ENCODE assay signal across 18 cellular contexts in the genomic region with DNA sequence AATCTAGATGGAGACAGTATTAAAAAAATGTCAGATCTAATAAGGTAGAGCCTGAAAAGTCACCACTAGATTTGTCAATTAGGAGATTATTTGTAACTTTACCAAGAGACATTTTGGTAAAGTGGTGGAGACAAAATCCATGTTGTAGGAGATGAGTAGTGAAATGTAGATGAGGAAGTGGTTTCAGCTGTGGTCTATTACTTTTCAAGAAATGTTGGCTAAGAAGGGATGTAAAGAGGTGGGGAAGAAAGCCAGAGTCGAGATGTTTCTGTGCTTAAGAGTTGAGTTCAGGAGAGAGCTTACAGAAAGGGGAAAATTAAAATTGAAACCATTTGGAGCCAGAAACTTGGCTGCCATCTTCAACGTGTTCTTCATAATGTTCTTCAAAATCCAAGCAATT. TPM values are rescaled to one million over a fixed set of nuclear protein-coding genes. Genes with fewer than 3 reads are reported as not detected.
DNase-seq lines count a peak whose midpoint lies in the region; ATAC-seq, FAIRE-seq and TF ChIP-seq lines count a peak whose summit lies in the region.
"Had no signal": no experiment of that assay in that cellular context is flagged by ENCODE, and none has a peak within 500 bp of the region (broad histone marks: within the 10 kb centered on the region; RNA-seq: fewer than 3 reads in every experiment).

No MANE protein-coding gene starts in this region.

- WGBS in GM12878 (ENCODE audit: insufficient coverage, insufficient replicate concordance, low lambda C conversion rate, missing lambda C conversion rate): 9% methylated on average over 2 of the region's 2 CpGs

- TF ChIP-seq RAD21 in GM12878 (IDR thresholded peaks at IDR 0.05; ENCODE audit: insufficient read depth, low read depth, low read length): no peak

- FAIRE-seq in GM12891 (lab: Jason Lieb, UNC) (no peak), GM12878 (lab: Jason Lieb, UNC) (no peak)
- FAIRE-seq: GM19239, RCC 7860 had no signal

- H3K9ac ChIP-seq in BLaER1: no peak overlapping the region
- no peak overlapping the region for H3K9ac ChIP-seq in GM12878 (ENCODE audit: control insufficient read depth, insufficient read depth, low read length)

- in situ Hi-C loops in GM12878 (cut with MboI): no loop called here

- TF ChIP-seq CTCF in GM12878 (IDR thresholded peaks at IDR 0.05 in 2 of 3, conservative IDR thresholded peaks at IDR 0.05 in 1 of 3; ENCODE audit: control insufficient read depth in 2 of 3, extremely low read depth in 1 of 3, insufficient read depth in 1 of 3, low read depth in 3 of 3, low read length in 3 of 3): no peak

- peak overlapping the region; percentile 15 for H3K4me2 ChIP-seq in BLaER1
- H3K4me2 ChIP-seq in GM12878 (ENCODE audit: control insufficient read depth, insufficient read depth): no peak overlapping the region

- H3K79me2 ChIP-seq in GM12878 (ENCODE audit: control insufficient read depth, insufficient read depth, low read length): no peaks in the 10 kb centered on the region

- H3K4me1 ChIP-seq in BLaER1 (no peaks in the 10 kb centered on the region; the same call in 1 of the 2 replicates), GM12878 (ENCODE audit: control insufficient read depth, insufficient read depth, low read length) (no peaks in the 10 kb centered on the region)
- H3K4me1 ChIP-seq: BE2C had no signal

- H3K36me3 ChIP-seq in BLaER1: no peaks in the 10 kb centered on the region
- H3K36me3 ChIP-seq in GM12878 (ENCODE audit: control insufficient read depth in 2 of 2, insufficient read depth in 2 of 2, low read length in 1 of 2): no peaks in the 10 kb centered on the region
- H3K36me3 ChIP-seq: BE2C, HAP-1 had no signal

- H3K27ac ChIP-seq in BLaER1 (no peak overlapping the region), GM12878 (ENCODE audit: control insufficient read depth, insufficient read depth) (no peak overlapping the region)

- DNase-seq in GM12891 (ENCODE audit: insufficient read length, low spot score) (no peak), NOMO-1 treated with DMSO at 0.1 percent for 48 hours (lab: John Stamatoyannopoulos, UW; ENCODE audit: unreplicated experiment) (peak; percentile 88), GM12878 (ENCODE audit: low read depth, low spot score) (no peak), dedifferentiated amniotic fluid mesenchymal stem cell (ENCODE audit: extremely low spot score) (no peak)
- DNase-seq in activated CD8-positive, alpha-beta memory T cell treated with anti-CD3 and anti-CD28 coated beads for 24 hours: no peak
- DNase-seq in activated naive CD4-positive, alpha-beta T cell (lab: John Stamatoyannopoulos, UW): no peak
- DNase-seq: ACHN, BE2C, DMS 273 treated with DMSO at 0.1 percent for 48 hours, Karpas-422, NCI-H1048, NCI-H146, NCI-H2227 treated with DMSO at 0.1 percent for 48 hours, SHP77 treated with DMSO at 0.1 percent for 48 hours had no signal

- POLR2A ChIA-PET in GM12878 (lab: Charles Lee): no interaction called here

- no peaks in the 10 kb centered on the region for H4K20me1 ChIP-seq in BLaER1
- no peaks in the 10 kb centered on the region for H4K20me1 ChIP-seq in GM12878 (ENCODE audit: control insufficient read depth, insufficient read depth)

- no peak for TF ChIP-seq EP300 in GM12878 (IDR thresholded peaks at IDR 0.05; ENCODE audit: borderline replicate concordance in 1 of 2, control insufficient read depth in 1 of 2, low read depth in 2 of 2, low read length in 2 of 2)

- no peak for ATAC-seq in GM12878

- BruUV-seq in GM12878 (replicated peaks; lab: Mats Ljungman, UMichigan): no TSS peak

- H3K4me3 ChIP-seq in BLaER1 (no peak overlapping the region), GM12878 (no peak overlapping the region)
- H3K4me3 ChIP-seq: HAP-1 had no signal

- intact Hi-C loops in GM12878 (cut with micrococcal nuclease; ENCODE audit: unreplicated experiment): no loop called here

- H3K27me3 ChIP-seq in BLaER1 (no peaks in the 10 kb centered on the region), GM12878 (replicated peaks in 1 of 2; ENCODE audit: control insufficient read depth in 2 of 2, insufficient read depth in 2 of 2, low read length in 1 of 2) (no peaks in the 10 kb centered on the region)
- H3K27me3 ChIP-seq: BE2C had no signal

- H3K9me3 ChIP-seq in BLaER1 (no peaks in the 10 kb centered on the region), GM12878 (replicated peaks; ENCODE audit: control insufficient read depth, insufficient read depth, low read length) (no peaks in the 10 kb centered on the region; the same call in 2 of the 3 replicates)
- H3K9me3 ChIP-seq: BE2C, HAP-1 had no signal

- TF ChIP-seq POLR2A in GM12891 (IDR thresholded peaks at IDR 0.05; ENCODE audit: low read depth, low read length) (no peak), GM12878 (IDR thresholded peaks at IDR 0.05; ENCODE audit: low read depth, low read length) (no peak)

- H2AFZ ChIP-seq in GM12878 (ENCODE audit: control insufficient read depth, low read depth, low read length): no peak overlapping the region

- RAD21 ChIA-PET in GM12878 (lab: Charles Lee; ENCODE audit: unreplicated experiment): no interaction called here

- SMC1A ChIA-PET in GM12878 (lab: Charles Lee; ENCODE audit: uncharacterized antibody, unreplicated experiment): interaction anchor here (0.8 kb wide), 1 partner anchor 12 kb away, joined by 4 read pairs; no protein-coding TSS in a partner anchor

- CTCF ChIA-PET in GM12878 (lab: Yijun Ruan, JAX): no interaction called here

TF ChIP-seq in GM12891, 5 proteins besides CTCF, POLR2A, EP300 and RAD21:
- no peak for TF ChIP-seq PAX5 (IDR thresholded peaks at IDR 0.05; ENCODE audit: insufficient read depth, low read length, severe bottlenecking)
- TF ChIP-seq SPI1 (IDR thresholded peaks at IDR 0.05; ENCODE audit: low read depth, low read length): peak; percentile 25; the same call in 1 of the 2 replicates

TF ChIP-seq in GM12878, 131 proteins besides CTCF, POLR2A, EP300 and RAD21:
- TF ChIP-seq, protein P1, sequence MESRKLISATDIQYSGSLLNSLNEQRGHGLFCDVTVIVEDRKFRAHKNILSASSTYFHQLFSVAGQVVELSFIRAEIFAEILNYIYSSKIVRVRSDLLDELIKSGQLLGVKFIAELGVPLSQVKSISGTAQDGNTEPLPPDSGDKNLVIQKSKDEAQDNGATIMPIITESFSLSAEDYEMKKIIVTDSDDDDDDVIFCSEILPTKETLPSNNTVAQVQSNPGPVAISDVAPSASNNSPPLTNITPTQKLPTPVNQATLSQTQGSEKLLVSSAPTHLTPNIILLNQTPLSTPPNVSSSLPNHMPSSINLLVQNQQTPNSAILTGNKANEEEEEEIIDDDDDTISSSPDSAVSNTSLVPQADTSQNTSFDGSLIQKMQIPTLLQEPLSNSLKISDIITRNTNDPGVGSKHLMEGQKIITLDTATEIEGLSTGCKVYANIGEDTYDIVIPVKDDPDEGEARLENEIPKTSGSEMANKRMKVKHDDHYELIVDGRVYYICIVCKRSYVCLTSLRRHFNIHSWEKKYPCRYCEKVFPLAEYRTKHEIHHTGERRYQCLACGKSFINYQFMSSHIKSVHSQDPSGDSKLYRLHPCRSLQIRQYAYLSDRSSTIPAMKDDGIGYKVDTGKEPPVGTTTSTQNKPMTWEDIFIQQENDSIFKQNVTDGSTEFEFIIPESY (IDR thresholded peaks at IDR 0.05): no peak
- TF ChIP-seq SPI1 (IDR thresholded peaks at IDR 0.05; ENCODE audit: borderline replicate concordance, insufficient read depth, low read depth, low read length) (peak; percentile 41; the same call in 1 of the 2 replicates), CEBPB (IDR thresholded peaks at IDR 0.05; ENCODE audit: borderline replicate concordance in 1 of 2, low read depth in 2 of 2, low read length in 2 of 2) (no peak), SMAD1 (IDR thresholded peaks at IDR 0.05; ENCODE audit: low read depth, partially characterized antibody) (no peak), SMAD5 (IDR thresholded peaks at IDR 0.05; ENCODE audit: low read depth) (no peak), RFX5 (IDR thresholded peaks at IDR 0.05; ENCODE audit: low read depth, low read length) (no peak)

RNA-seq across cellular contexts. Expression of gene ACVR2A, which starts 22.2 kb away (rescaled TPM):
- polyA plus RNA-seq in GM12891 (2012; ENCODE audit: low read depth, missing spikeins): 0.60 TPM
- 13.7 and 15.5 TPM in 2 replicates for total RNA-seq in GM12878 (2013; cell fraction: nucleolus; rRNA removed)
- total RNA-seq in GM12878 (2014; rRNA removed) (1.6 and 1.9 TPM in 2 replicates), GM12878 (2014; rRNA removed; fragmentation: Illumina TruSeq; extraction: Trizol) (2.0 and 2.6 TPM in 2 replicates), GM12878 (2021) (1.7 and 2.3 TPM in 2 replicates)
- 0.73 TPM for polyA plus RNA-seq in GM12878 (2011; ENCODE audit: low read depth)
- polyA plus RNA-seq in GM12878 (2011; rRNA removed) (1.2 and 1.5 TPM in 2 replicates), GM12878 (2014; fragmentation: Illumina TruSeq; extraction: Trizol) (1.5 TPM in 2 replicates), GM12878 (2014; fragmentation: Nextera tagmentation; extraction: Ambion mirVana) (1 to 10 TPM; 1.7 to 1.9 TPM), GM12878 (2014; rRNA removed) (0.82 and 0.83 TPM in 2 replicates), GM12878 (2016; fragmentation: Nextera tagmentation; extraction: Ambion mirVana) (1 to 10 TPM in 1 of 2 experiments, under 1 TPM in 1; 0.42 to 3.0 TPM)
- 0.40 and 0.46 TPM in 2 replicates for polyA plus RNA-seq in GM12878 (2011; cell fraction: cytosol; rRNA removed)
- 1.7 and 1.9 TPM in 2 replicates for polyA plus RNA-seq in GM12878 (2011; cell fraction: nucleus; rRNA removed)
- polyA plus RNA-seq in GM12878 (2012): 0.66 and 1.1 TPM in 2 replicates
- polyA minus RNA-seq in GM12878 (2011; rRNA and poly(A)+ RNA removed): 1.5 and 4.1 TPM in 2 replicates
- polyA minus RNA-seq in GM12878 (2011; cell fraction: cytosol; rRNA and poly(A)+ RNA removed): 1.3 and 1.7 TPM in 2 replicates
- polyA minus RNA-seq in GM12878 (2011; cell fraction: nucleus; rRNA and poly(A)+ RNA removed): 2.8 and 3.8 TPM in 2 replicates
